In the genomic region with DNA sequence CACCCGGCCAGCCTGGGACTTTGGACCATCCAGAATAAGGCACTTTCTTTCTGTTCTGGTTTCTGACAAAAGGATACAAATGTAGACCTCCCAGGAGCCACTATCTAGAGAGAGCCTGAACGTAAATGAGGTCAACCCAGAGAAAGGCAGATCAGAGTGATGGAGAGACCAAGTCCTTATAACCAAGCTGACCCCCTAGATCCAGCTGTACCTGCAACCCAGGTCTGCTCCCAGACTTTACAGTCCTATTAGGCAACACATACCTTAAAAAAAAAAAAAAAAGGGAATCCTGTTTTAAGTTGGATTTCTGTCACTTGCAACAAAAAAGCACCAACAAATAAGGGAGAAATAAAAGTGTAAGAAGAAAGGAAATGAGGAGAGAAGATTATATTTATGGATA, we compare ENCODE assay signal across 9 cellular contexts. TPM values are rescaled to one million over a fixed set of nuclear protein-coding genes. Genes with fewer than 3 reads are reported as not detected.
"Had no signal": no experiment of that assay in that cellular context is flagged by ENCODE, and none has a peak within 500 bp of the region (broad histone marks: within the 10 kb centered on the region; RNA-seq: fewer than 3 reads in every experiment).

No MANE protein-coding gene starts in this region.

- H3K27me3 Mint-ChIP-seq: IgD-negative memory B cell had no signal

- H3K4me1 ChIP-seq: HAP-1 had no signal

- DNase-seq: GM23248, GOT3, H7, HFFc6, KBM-7 had no signal

- H3K4me3 Mint-ChIP-seq: HFFc6, IgD-negative memory B cell had no signal

- H3K36me3 ChIP-seq: HAP-1 had no signal

- H3K4me3 ChIP-seq: GM23248, HAP-1 had no signal

- H3K9me3 ChIP-seq: HAP-1 had no signal

- H3K9me3 Mint-ChIP-seq: IgD-negative memory B cell had no signal

- H3K27ac Mint-ChIP-seq: HFFc6, IgD-negative memory B cell had no signal

- H3K27ac ChIP-seq: GM23248 had no signal

- ATAC-seq: HCT116 had no signal

- H3K4me1 Mint-ChIP-seq: IgD-negative memory B cell had no signal

RNA-seq across cellular contexts. Expression of gene CPPED1, which starts 23.2 kb away (rescaled TPM):
- total RNA-seq: HT-29 had no signal
